ENCODE assay signal across 14 cellular contexts in the genomic region with DNA sequence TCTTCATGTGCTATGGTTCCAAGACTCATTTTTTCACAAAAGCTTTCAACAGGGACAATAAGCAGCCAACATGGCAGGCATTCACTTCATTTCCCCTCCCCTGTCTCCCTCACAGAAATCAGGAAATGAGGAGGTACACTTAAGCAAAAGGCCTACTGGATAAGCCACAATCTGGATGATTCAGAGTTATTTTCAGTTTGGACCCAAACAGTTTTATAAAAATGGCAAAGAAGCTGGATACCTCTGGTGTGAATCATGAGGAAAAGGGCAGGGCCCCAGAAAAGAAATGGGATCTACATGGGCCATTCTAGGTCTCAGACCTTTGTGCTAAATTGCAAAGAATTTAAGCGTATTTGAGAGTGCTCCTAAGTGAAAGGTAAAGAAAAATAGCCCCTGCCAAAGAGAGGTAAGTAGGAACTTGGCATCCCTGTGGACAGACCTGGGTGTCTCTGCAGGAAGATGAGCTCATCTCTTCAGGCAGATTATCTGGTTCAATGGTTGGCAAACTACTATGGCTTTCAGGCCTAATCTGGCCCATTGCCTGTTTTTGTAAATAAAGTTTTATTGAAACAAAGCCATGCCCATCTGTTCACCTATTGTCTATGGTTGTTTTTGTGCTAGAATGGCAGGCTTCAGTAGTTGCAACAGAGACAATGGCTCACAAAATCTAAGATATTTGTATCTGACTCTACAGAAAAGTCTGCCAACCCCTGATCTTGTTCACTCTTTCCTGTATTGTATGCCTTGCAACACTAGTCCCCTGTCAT.
A peak's percentile ranks its signal among the peaks of the same experiment; 100 is the strongest.
DNase-seq lines count a peak whose midpoint lies in the region; ATAC-seq and TF ChIP-seq lines count a peak whose summit lies in the region.
"Had no signal": no experiment of that assay in that cellular context is flagged by ENCODE, and none has a peak within 500 bp of the region (broad histone marks: within the 10 kb centered on the region; RNA-seq: fewer than 3 reads in every experiment).

No MANE protein-coding gene starts in this region.

- DNase-seq in DMS 273 (lab: John Stamatoyannopoulos, UW; ENCODE audit: unreplicated experiment) (peak; percentile 19), DMS 273 treated with DMSO at 0.1 percent for 48 hours (lab: John Stamatoyannopoulos, UW) (no peak), SJCRH30 (peak in 1 of 2 experiments; percentile 30), fibroblast of pulmonary artery (ENCODE audit: low read depth) (peak; percentile 91), stromal cell of bone marrow (ENCODE audit: low read depth) (peak; percentile 87), nucleus accumbens (lab: John Stamatoyannopoulos, UW) (no peak), NCI-H1092 treated with DMSO at 0.1 percent for 48 hours (lab: John Stamatoyannopoulos, UW) (no peak)
- DNase-seq: activated T-cell treated with anti-CD3 and anti-CD28 coated beads, Interleukin-2, amount 50 U/mL, for 1 hour; colonic mucosa; NCI-H146; stimulated activated naive CD8-positive, alpha-beta T cell treated with anti-CD3 and anti-CD28 coated beads, Interleukin-15, amount 100 ng/mL, for 72 hours had no signal

- H3K36me3 ChIP-seq in SJCRH30, result peaks cover 2% of the 10 kb centered on the region
- H3K36me3 ChIP-seq: colonic mucosa had no signal

- no peak for ATAC-seq in GM21528 (IDR thresholded peaks at IDR 0.05; ENCODE audit: low FRiP score, unreplicated experiment)
- ATAC-seq: Panc1 had no signal

- no peak for TF ChIP-seq CTCF in fibroblast of pulmonary artery (IDR thresholded peaks at IDR 0.05; ENCODE audit: low read length, missing control alignments)

- H3K27ac ChIP-seq in SJCRH30, result peak overlapping the region; percentile 27; the same call in 1 of the 2 replicates
- H3K27ac ChIP-seq: 22Rv1, colonic mucosa had no signal

- no peaks in the 10 kb centered on the region; the same call in 1 of the 2 replicates for H3K9me3 ChIP-seq in SJCRH30 (replicated peaks)
- H3K9me3 ChIP-seq: colonic mucosa had no signal

- H3K4me3 ChIP-seq in SJCRH30 (no peak overlapping the region), fibroblast of pulmonary artery (replicated peaks; ENCODE audit: low read depth, low read length) (no peak overlapping the region)
- H3K4me3 ChIP-seq: colonic mucosa had no signal

- no peaks in the 10 kb centered on the region for H3K27me3 ChIP-seq in SJCRH30
- H3K27me3 ChIP-seq: colonic mucosa had no signal

- peaks cover 12% of the 10 kb centered on the region for H3K4me1 ChIP-seq in SJCRH30
- H3K4me1 ChIP-seq: colonic mucosa had no signal

Comparison
In these comparisons a context has a peak if more than half of its experiments do, and no peak if none do; other contexts are left out.
1. DNase-seq: peak in DMS 273 (single experiment), fibroblast of pulmonary artery (single experiment) and stromal cell of bone marrow (single experiment); none in DMS 273 treated with DMSO at 0.1 percent for 48 hours (single experiment), nucleus accumbens (0 of 56) and NCI-H1092 treated with DMSO at 0.1 percent for 48 hours (single experiment).